ENCODE assay signal across 8 cellular contexts in genomic region chr19:18541992-18542935, GRCh38. TPM values are rescaled to one million over a fixed set of nuclear protein-coding genes. Genes with fewer than 3 reads are reported as not detected.
DNase-seq lines count a peak whose midpoint lies in the region; ATAC-seq, FAIRE-seq and TF ChIP-seq lines count a peak whose summit lies in the region.

No MANE protein-coding gene starts in this region.

- H3K4me3 ChIP-seq in DND-41 (ENCODE audit: low read depth in 1 of 2, low read length in 2 of 2) = peak overlapping the region; percentile 37 to 83; a peak in 3 of 4 replicates
- peak overlapping the region; percentile 52 to 54 for H3K4me3 ChIP-seq in Panc1 (ENCODE audit: low read depth in 2 of 2, low read length in 2 of 2)
- peak overlapping the region; percentile 61 to 77 (median 64) for H3K4me3 ChIP-seq in H1 (ENCODE audit: extremely low read depth in 1 of 4, insufficient read depth in 2 of 4, low read depth in 3 of 4, low read length in 4 of 4)
- H3K4me3 ChIP-seq in neural progenitor cell = peak overlapping the region; percentile 87

- no peak for TF ChIP-seq POLR2A in H1 (IDR thresholded peaks at IDR 0.05; ENCODE audit: control extremely low read depth in 1 of 2, low read depth in 2 of 2, low read length in 2 of 2)

- BruUV-seq in Panc1 (replicated peaks; lab: Mats Ljungman, UMichigan) = TSS peak; percentile 84

- peak overlapping the region; percentile 94 for H3K4me3 Mint-ChIP-seq in neural progenitor cell

- peaks cover 12% of the 10 kb centered on the region for H3F3A ChIP-seq in neural progenitor cell (ENCODE audit: low read depth)

- no peak overlapping the region for H2BK120ac ChIP-seq in H1 (replicated peaks; ENCODE audit: low read depth, low read length)

- no peaks in the 10 kb centered on the region for H3K9me3 Mint-ChIP-seq in neural progenitor cell

- H3K23ac ChIP-seq in H1 (ENCODE audit: insufficient read length) = no peak overlapping the region

- H3K27me3 ChIP-seq in DND-41 (ENCODE audit: insufficient read depth, low read length, poor library complexity) (no peaks in the 10 kb centered on the region), Panc1 (ENCODE audit: control insufficient read depth, insufficient read depth, low read length) (no peaks in the 10 kb centered on the region), H1 (replicated peaks in 1 of 4; ENCODE audit: control insufficient read depth in 3 of 4, extremely low read depth in 1 of 4, insufficient read depth in 3 of 4, low read length in 3 of 4) (no peaks in the 10 kb centered on the region), neural progenitor cell (no peaks in the 10 kb centered on the region)

- H2BK5ac ChIP-seq in H1 (ENCODE audit: low read depth, low read length) = 0 out of 2 replicates have a peak overlapping the region, but pooled peaks have one; percentile 35

- no peak overlapping the region for H4K91ac ChIP-seq in H1 (replicated peaks; ENCODE audit: insufficient read length, low read length)

- no peaks in the 10 kb centered on the region; the same call in 1 of the 2 replicates for H3K79me1 ChIP-seq in H1 (ENCODE audit: low read depth, low read length)

- H2BK20ac ChIP-seq in H1 (ENCODE audit: low read length) = no peak overlapping the region

- no peak overlapping the region for H3K18ac ChIP-seq in H1 (ENCODE audit: extremely low read depth, low read length)

- peak overlapping the region; percentile 91 for H3K27ac Mint-ChIP-seq in neural progenitor cell

- DNase-seq in DND-41 = no peak
- DNase-seq in Panc1 (ENCODE audit: low read depth, low spot score) = no peak
- no peak for DNase-seq in H1 (ENCODE audit: low read depth in 1 of 2, low spot score in 2 of 2)
- DNase-seq in neural progenitor cell (ENCODE audit: low spot score) = peak; percentile 50
- DNase-seq in NCI-H2081 (lab: John Stamatoyannopoulos, UW) = no peak
- no peak for DNase-seq in globus pallidus (ENCODE audit: low spot score)
- DNase-seq in central memory CD4-positive, alpha-beta T cell = no peak

- no peak for FAIRE-seq in H1 (lab: Jason Lieb, UNC)

- no peak overlapping the region for H3K56ac ChIP-seq in H1 (replicated peaks; ENCODE audit: insufficient read length, low read depth, low read length)

- H3K23me2 ChIP-seq in H1 (ENCODE audit: low read depth, low read length) = peaks cover 8% of the 10 kb centered on the region

- peaks cover 17% of the 10 kb centered on the region for H3K4me1 Mint-ChIP-seq in neural progenitor cell

- no peak overlapping the region for H2BK15ac ChIP-seq in H1 (ENCODE audit: low read length)

- H3K36me3 Mint-ChIP-seq in neural progenitor cell = peaks cover 3% of the 10 kb centered on the region

- no peak for TF ChIP-seq CTCF in DND-41 (IDR thresholded peaks at IDR 0.05; ENCODE audit: borderline replicate concordance, extremely low read depth, low read length, poor library complexity, severe bottlenecking)
- no peak for TF ChIP-seq CTCF in Panc1 (IDR thresholded peaks at IDR 0.05)
- no peak for TF ChIP-seq CTCF in H1 (IDR thresholded peaks at IDR 0.05; ENCODE audit: control extremely low read depth in 1 of 3, insufficient read depth in 1 of 3, low read depth in 1 of 3, low read length in 3 of 3)
- no peak for TF ChIP-seq CTCF in neural progenitor cell (IDR thresholded peaks at IDR 0.05)

- H3K4me2 ChIP-seq in DND-41 (ENCODE audit: insufficient read depth, low read length) = peak overlapping the region; percentile 95
- H3K4me2 ChIP-seq in H1 (ENCODE audit: insufficient read depth in 1 of 2, low read depth in 2 of 2, low read length in 2 of 2) = peak overlapping the region; percentile 81 to 84
- peak overlapping the region; percentile 87 for H3K4me2 ChIP-seq in neural progenitor cell

- in situ Hi-C loops in Panc1 (cut with HindIII; ENCODE audit: low pct_unique_long_range_greater_than_20kb, low sequenced_read_pairs) = no loop called here

- no peak for TF ChIP-seq EP300 in H1 (IDR thresholded peaks at IDR 0.05; ENCODE audit: borderline replicate concordance in 1 of 2, low read depth in 2 of 2, low read length in 2 of 2)

- peak overlapping the region; percentile 58; the same call in 1 of the 2 replicates for H2AFZ ChIP-seq in DND-41 (ENCODE audit: low read depth, low read length)
- H2AFZ ChIP-seq in H1 (ENCODE audit: low read length) = no peak overlapping the region
- H2AFZ ChIP-seq in neural progenitor cell (replicated peaks) = no peak overlapping the region

- intact Hi-C loops in Panc1 (cut with micrococcal nuclease; ENCODE audit: unreplicated experiment) = no loop called here

- no peak overlapping the region for H3K4ac ChIP-seq in H1 (replicated peaks; ENCODE audit: insufficient read length, low read depth, low read length)

- H4K20me1 ChIP-seq in DND-41 (ENCODE audit: insufficient read depth, low read length) (no peaks in the 10 kb centered on the region), H1 (replicated peaks in 1 of 2; ENCODE audit: control insufficient read depth in 1 of 2, insufficient read depth in 2 of 2, low read length in 2 of 2) (peaks cover 0 to 4% of the 10 kb centered on the region in 2 experiments), neural progenitor cell (ENCODE audit: low read depth) (peaks cover 10% of the 10 kb centered on the region)

- peak; percentile 13 for ATAC-seq in DND-41 (ENCODE audit: insufficient read depth, low read depth)
- ATAC-seq in Panc1 = no peak
- ATAC-seq in HG03025 (IDR thresholded peaks at IDR 0.05; ENCODE audit: low FRiP score, unreplicated experiment) = no peak

- no peak overlapping the region for H3K14ac ChIP-seq in H1 (ENCODE audit: insufficient read length)

- POLR2A ChIA-PET in Panc1 (lab: Charles Lee) = no interaction called here
- POLR2A ChIA-PET in H1 (lab: Charles Lee; ENCODE audit: partially characterized antibody) = interaction anchor here (0.8 to 1.4 kb wide), 6 partner anchors 12 to 38 kb away, joined by 3 to 4 read pairs (median 4); partner anchors contain the start of gene UBA52

- H3K4me1 ChIP-seq in DND-41 (ENCODE audit: insufficient read depth, low read length) (peaks cover 24% of the 10 kb centered on the region), Panc1 (ENCODE audit: control insufficient read depth, insufficient read depth, low read length) (peaks cover 11% of the 10 kb centered on the region; the same call in 1 of the 2 replicates), H1 (replicated peaks in 1 of 4; ENCODE audit: control insufficient read depth in 3 of 4, insufficient read depth in 4 of 4, low read length in 3 of 4) (peaks cover 0 to 9% (median 4%) of the 10 kb centered on the region in 4 experiments; a peak in 1 of 7 replicates), neural progenitor cell (peaks cover 5% of the 10 kb centered on the region)

- no peak for TF ChIP-seq RAD21 in H1 (IDR thresholded peaks at IDR 0.05 in 1 of 2, conservative IDR thresholded peaks at IDR 0.05 in 1 of 2; ENCODE audit: low read depth in 2 of 2, low read length in 2 of 2)

- WGBS in H1 (ENCODE audit: extremely low coverage in 1 of 2, insufficient coverage in 1 of 2, insufficient read length in 1 of 2, insufficient replicate concordance in 2 of 2, low coverage in 1 of 2, low lambda C conversion rate in 2 of 2, missing lambda C conversion rate in 1 of 2), 2 experiments = 36% methylated on average over 11 of the region's 11 CpGs; no CpG with 5 or more reads in 1 of the 2 experiments

- H3K27ac ChIP-seq in DND-41 (ENCODE audit: low read length) = peak overlapping the region; percentile 72
- H3K27ac ChIP-seq in Panc1 (ENCODE audit: low read length) = peak overlapping the region; percentile 72
- H3K27ac ChIP-seq in H1 (ENCODE audit: low read depth, low read length) = no peak overlapping the region
- H3K27ac ChIP-seq in neural progenitor cell = peak overlapping the region; percentile 6

- H3K9me3 ChIP-seq in DND-41 (ENCODE audit: insufficient read depth, low read length, severe bottlenecking) (no peaks in the 10 kb centered on the region), Panc1 (ENCODE audit: control insufficient read depth, insufficient read depth, low read depth, low read length) (no peaks in the 10 kb centered on the region), H1 (ENCODE audit: insufficient read depth in 2 of 2, low read depth in 1 of 2, low read length in 1 of 2) (no peaks in the 10 kb centered on the region), neural progenitor cell (ENCODE audit: low read depth) (no peaks in the 10 kb centered on the region)

- H3K79me2 ChIP-seq in DND-41 (ENCODE audit: insufficient read depth, low read length) (peaks cover 19% of the 10 kb centered on the region), H1 (ENCODE audit: control insufficient read depth in 1 of 2, insufficient read depth in 2 of 2, low read length in 2 of 2) (peaks cover 0 to 16% of the 10 kb centered on the region in 2 experiments; a peak in 2 of 4 replicates), neural progenitor cell (ENCODE audit: low read depth) (peaks cover 21% of the 10 kb centered on the region)

- H3K36me3 ChIP-seq in DND-41 (ENCODE audit: insufficient read depth, low read length) (peaks cover 42% of the 10 kb centered on the region), Panc1 (ENCODE audit: control insufficient read depth, insufficient read depth, low read length) (peaks cover 2% of the 10 kb centered on the region), H1 (ENCODE audit: control insufficient read depth in 2 of 4, insufficient read depth in 4 of 4, low read length in 3 of 4) (peaks cover 9 to 34% (median 21%) of the 10 kb centered on the region in 4 experiments; a peak in 7 of 8 replicates), neural progenitor cell (no peaks in the 10 kb centered on the region)

- peaks cover 9% of the 10 kb centered on the region for H3K27me3 Mint-ChIP-seq in neural progenitor cell (ENCODE audit: insufficient read depth, low read depth)

- H4K8ac ChIP-seq in H1 (ENCODE audit: extremely low read depth, insufficient read depth, low read length) = peak overlapping the region; percentile 21; the same call in 1 of the 2 replicates

- H3K9ac ChIP-seq in DND-41 (ENCODE audit: low read depth, low read length) (peak overlapping the region; percentile 63), H1 (replicated peaks in 1 of 4; ENCODE audit: extremely low read depth in 1 of 4, low read depth in 3 of 4, low read length in 3 of 4) (peak overlapping the region in 3 of 4 experiments; percentile 8 to 69 (median 32); a peak in 3 of 7 replicates), neural progenitor cell (peak overlapping the region; percentile 44)

- H2AK5ac ChIP-seq in H1 (ENCODE audit: low read depth, low read length) = no peak overlapping the region

- no peak overlapping the region for H2BK12ac ChIP-seq in H1 (ENCODE audit: low read depth, low read length)

- CTCF ChIA-PET in Panc1 (lab: Charles Lee) (no interaction called here), H1 (lab: Charles Lee; ENCODE audit: partially characterized antibody) (interaction anchor here (0.6 kb wide), 1 partner anchor 17 kb away, joined by 3 read pairs; no protein-coding TSS in a partner anchor)

- H4K5ac ChIP-seq in H1 (ENCODE audit: insufficient read length, low read depth, low read length) = no peak overlapping the region

RNA-seq across cellular contexts. Expression of gene FKBP8, which starts 1.1 kb away (rescaled TPM):
- total RNA-seq in Panc1 (2021; ENCODE audit: unreplicated experiment) (182 TPM), neural progenitor cell (ENCODE audit: low replicate concordance) (115 and 418 TPM in 2 replicates)
- 479 TPM for polyA plus RNA-seq in Panc1 (2012; ENCODE audit: insufficient read length)
- total RNA-seq in H1 (2021; fragmentation: NEBNext Ultra II Directional; extraction: Animal tissue kit (Norgen Biotek cat#: 25700)) = 264 and 273 TPM in 2 replicates
- polyA plus RNA-seq in H1 (2011; rRNA removed) = 309 and 441 TPM in 2 replicates
- 383 TPM for polyA plus RNA-seq in H1 (2011; cell fraction: cytosol; rRNA removed)
- polyA plus RNA-seq in H1 (2011; cell fraction: nucleus; rRNA removed) = 364 TPM
- 208 to 378 TPM (median 354 TPM) in 4 replicates for polyA plus RNA-seq in H1 (2012, experiment 1 of 2)
- polyA plus RNA-seq in H1 (2012, experiment 2 of 2) = 339 TPM
- 164 TPM for polyA plus RNA-seq in H1 (2013, experiment 1 of 2)
- polyA plus RNA-seq in H1 (2013, experiment 2 of 2) = 163 TPM
- polyA minus RNA-seq in H1 (2011; rRNA and poly(A)+ RNA removed) = 84.8 and 104 TPM in 2 replicates
- polyA minus RNA-seq in H1 (2011; cell fraction: cytosol; rRNA and poly(A)+ RNA removed) = 178 TPM
- polyA minus RNA-seq in H1 (2011; cell fraction: nucleus; rRNA and poly(A)+ RNA removed) = 121 TPM

RNA-seq across cellular contexts. Expression of gene KXD1, which starts 15.4 kb away (rescaled TPM):
- total RNA-seq in Panc1 (2021; ENCODE audit: unreplicated experiment) (106 TPM), neural progenitor cell (ENCODE audit: low replicate concordance) (82.7 and 151 TPM in 2 replicates)
- polyA plus RNA-seq in Panc1 (2012; ENCODE audit: insufficient read length) = 143 TPM
- total RNA-seq in H1 (2021; fragmentation: NEBNext Ultra II Directional; extraction: Animal tissue kit (Norgen Biotek cat#: 25700)) = 113 and 115 TPM in 2 replicates
- polyA plus RNA-seq in H1 (2011; rRNA removed) = 267 and 305 TPM in 2 replicates
- 232 TPM for polyA plus RNA-seq in H1 (2011; cell fraction: cytosol; rRNA removed)
- 245 TPM for polyA plus RNA-seq in H1 (2011; cell fraction: nucleus; rRNA removed)
- polyA plus RNA-seq in H1 (2012, experiment 1 of 2) = 126 to 174 TPM (median 161 TPM) in 4 replicates
- polyA plus RNA-seq in H1 (2012, experiment 2 of 2) = 190 TPM
- polyA plus RNA-seq in H1 (2013, experiment 1 of 2) = 119 TPM
- polyA plus RNA-seq in H1 (2013, experiment 2 of 2) = 117 TPM
- 123 and 134 TPM in 2 replicates for polyA minus RNA-seq in H1 (2011; rRNA and poly(A)+ RNA removed)
- polyA minus RNA-seq in H1 (2011; cell fraction: cytosol; rRNA and poly(A)+ RNA removed) = 108 TPM
- 57.9 TPM for polyA minus RNA-seq in H1 (2011; cell fraction: nucleus; rRNA and poly(A)+ RNA removed)

RNA-seq across cellular contexts. Expression of gene ELL, which starts 20.4 kb away (rescaled TPM):
- 18.6 TPM for total RNA-seq in Panc1 (2021; ENCODE audit: unreplicated experiment)
- 15.9 TPM for polyA plus RNA-seq in Panc1 (2012; ENCODE audit: insufficient read length)
- 10.2 and 10.5 TPM in 2 replicates for total RNA-seq in H1 (2021; fragmentation: NEBNext Ultra II Directional; extraction: Animal tissue kit (Norgen Biotek cat#: 25700))
- 5.2 and 8.8 TPM in 2 replicates for polyA plus RNA-seq in H1 (2011; rRNA removed)
- 6.5 TPM for polyA plus RNA-seq in H1 (2011; cell fraction: cytosol; rRNA removed)
- 12.6 TPM for polyA plus RNA-seq in H1 (2011; cell fraction: nucleus; rRNA removed)
- polyA plus RNA-seq in H1 (2012, experiment 1 of 2) = 4.6 to 7.6 TPM (median 7.4 TPM) in 4 replicates
- polyA plus RNA-seq in H1 (2012, experiment 2 of 2) = 6.4 TPM
- 5.6 TPM for polyA plus RNA-seq in H1 (2013, experiment 1 of 2)
- polyA plus RNA-seq in H1 (2013, experiment 2 of 2) = 6.2 TPM
- polyA minus RNA-seq in H1 (2011; rRNA and poly(A)+ RNA removed) = 3.6 and 5.4 TPM in 2 replicates
- polyA minus RNA-seq in H1 (2011; cell fraction: cytosol; rRNA and poly(A)+ RNA removed) = 6.4 TPM
- polyA minus RNA-seq in H1 (2011; cell fraction: nucleus; rRNA and poly(A)+ RNA removed) = 10.7 TPM
- total RNA-seq in neural progenitor cell (ENCODE audit: low replicate concordance) = 2.9 and 9.8 TPM in 2 replicates

RNA-seq across cellular contexts. Expression of gene UBA52, which starts 29.4 kb away (rescaled TPM):
- total RNA-seq in Panc1 (2021; ENCODE audit: unreplicated experiment) = 907 TPM
- 1,116 TPM for polyA plus RNA-seq in Panc1 (2012; ENCODE audit: insufficient read length)
- 1,331 and 1,340 TPM in 2 replicates for total RNA-seq in H1 (2021; fragmentation: NEBNext Ultra II Directional; extraction: Animal tissue kit (Norgen Biotek cat#: 25700))
- 2,924 and 5,409 TPM in 2 replicates for polyA plus RNA-seq in H1 (2011; rRNA removed)
- 3,548 TPM for polyA plus RNA-seq in H1 (2011; cell fraction: cytosol; rRNA removed)
- polyA plus RNA-seq in H1 (2011; cell fraction: nucleus; rRNA removed) = 1,787 TPM
- polyA plus RNA-seq in H1 (2012, experiment 1 of 2) = 2,370 to 2,796 TPM (median 2,589 TPM) in 4 replicates
- 3,432 TPM for polyA plus RNA-seq in H1 (2012, experiment 2 of 2)
- polyA plus RNA-seq in H1 (2013, experiment 1 of 2) = 1,517 TPM
- polyA plus RNA-seq in H1 (2013, experiment 2 of 2) = 1,516 TPM
- polyA minus RNA-seq in H1 (2011; rRNA and poly(A)+ RNA removed) = 1,852 and 1,905 TPM in 2 replicates
- polyA minus RNA-seq in H1 (2011; cell fraction: cytosol; rRNA and poly(A)+ RNA removed) = 518 TPM
- polyA minus RNA-seq in H1 (2011; cell fraction: nucleus; rRNA and poly(A)+ RNA removed) = 613 TPM
- 625 and 768 TPM in 2 replicates for total RNA-seq in neural progenitor cell (ENCODE audit: low replicate concordance)

RNA-seq across cellular contexts. Expression of gene REX1BD, which starts 46.3 kb away (rescaled TPM):
- total RNA-seq in Panc1 (2021; ENCODE audit: unreplicated experiment) (32.0 TPM), neural progenitor cell (ENCODE audit: low replicate concordance) (41.7 and 105 TPM in 2 replicates)
- 45.7 TPM for polyA plus RNA-seq in Panc1 (2012; ENCODE audit: insufficient read length)
- 56.8 and 63.1 TPM in 2 replicates for total RNA-seq in H1 (2021; fragmentation: NEBNext Ultra II Directional; extraction: Animal tissue kit (Norgen Biotek cat#: 25700))
- polyA plus RNA-seq in H1 (2011; rRNA removed) = 62.7 and 132 TPM in 2 replicates
- polyA plus RNA-seq in H1 (2011; cell fraction: cytosol; rRNA removed) = 95.5 TPM
- polyA plus RNA-seq in H1 (2011; cell fraction: nucleus; rRNA removed) = 203 TPM
- 24.8 to 73.2 TPM (median 62.2 TPM) in 4 replicates for polyA plus RNA-seq in H1 (2012, experiment 1 of 2)
- polyA plus RNA-seq in H1 (2012, experiment 2 of 2) = 46.1 TPM
- polyA plus RNA-seq in H1 (2013, experiment 1 of 2) = 101 TPM
- 91.7 TPM for polyA plus RNA-seq in H1 (2013, experiment 2 of 2)
- polyA minus RNA-seq in H1 (2011; rRNA and poly(A)+ RNA removed) = 2.7 and 3.3 TPM in 2 replicates
- 32.8 TPM for polyA minus RNA-seq in H1 (2011; cell fraction: cytosol; rRNA and poly(A)+ RNA removed)
- 20.1 TPM for polyA minus RNA-seq in H1 (2011; cell fraction: nucleus; rRNA and poly(A)+ RNA removed)
